In the genomic region with DNA sequence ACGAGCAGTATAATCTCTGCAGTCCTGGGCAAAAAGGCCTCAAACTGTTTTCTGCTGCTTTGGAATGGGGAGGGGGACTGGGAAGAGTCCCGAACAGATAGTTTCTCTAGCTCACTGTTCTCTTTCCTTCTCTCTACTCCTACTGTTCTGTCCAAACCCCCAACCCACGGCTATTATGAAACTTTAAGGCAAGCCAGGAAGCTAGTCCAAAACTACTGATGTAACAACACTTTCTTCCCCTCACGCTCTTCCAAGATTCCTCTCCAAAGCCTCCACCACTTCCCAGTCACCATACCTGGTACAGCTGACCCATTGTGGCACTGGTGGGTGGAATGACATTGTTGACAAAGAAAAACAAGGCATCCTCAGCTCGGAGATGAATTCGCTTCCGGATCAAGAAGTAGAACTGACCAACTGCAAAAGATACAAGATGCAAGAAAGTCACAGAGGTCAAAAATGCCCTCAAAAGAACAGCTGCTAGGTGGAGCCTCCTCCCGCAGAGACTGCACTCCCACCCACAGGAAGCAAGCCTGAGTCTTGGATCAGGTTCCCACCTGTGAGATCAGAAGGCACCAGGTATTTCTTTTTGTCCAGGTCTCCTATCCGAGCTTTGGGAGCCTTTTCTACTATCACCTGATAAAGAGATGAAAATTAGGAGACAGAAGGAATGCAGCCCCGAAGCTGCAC, we compare ENCODE assay signal across 8 cellular contexts. TPM values are rescaled to one million over a fixed set of nuclear protein-coding genes. Genes with fewer than 3 reads are reported as not detected.
DNase-seq lines count a peak whose midpoint lies in the region; ATAC-seq and TF ChIP-seq lines count a peak whose summit lies in the region.

No MANE protein-coding gene starts in this region.

- no peaks in the 10 kb centered on the region for H3K9me3 ChIP-seq in Loucy (ENCODE audit: insufficient read depth, low read depth, low read length)
- H3K9me3 ChIP-seq in duodenal mucosa (ENCODE audit: control insufficient read depth in 1 of 2, low read length in 2 of 2), result no peaks in the 10 kb centered on the region
- no peaks in the 10 kb centered on the region for H3K9me3 ChIP-seq in neural cell (ENCODE audit: low read length)

- no peak for TF ChIP-seq RAD21 in neural cell (conservative IDR thresholded peaks at IDR 0.05)

- peak overlapping the region; percentile 75 for H3K4me2 ChIP-seq in Loucy (ENCODE audit: low read depth, low read length, poor library complexity, severe bottlenecking)
- H3K4me2 ChIP-seq in neural cell (ENCODE audit: low read length), result peak overlapping the region; percentile 99

- H3K79me2 ChIP-seq in Loucy (ENCODE audit: insufficient read depth, low read length) (peaks cover 56% of the 10 kb centered on the region), neural cell (replicated peaks; ENCODE audit: insufficient read depth, low read length) (peaks cover 51% of the 10 kb centered on the region)

- TF ChIP-seq EP300 in neural cell (conservative IDR thresholded peaks at IDR 0.05; ENCODE audit: poor library complexity, severe bottlenecking), result no peak

- H3K27ac ChIP-seq in C4-2B (peak overlapping the region; percentile 94), duodenal mucosa (ENCODE audit: low read depth, low read length) (peak overlapping the region; percentile 99), neural cell (ENCODE audit: low read length) (peak overlapping the region; percentile 99)

- peaks cover 5% of the 10 kb centered on the region for H3K27me3 ChIP-seq in Loucy (ENCODE audit: insufficient read depth, low read length, poor library complexity, severe bottlenecking)
- H3K27me3 ChIP-seq in duodenal mucosa (ENCODE audit: control insufficient read depth in 1 of 2, insufficient read depth in 2 of 2, low read length in 2 of 2), result no peaks in the 10 kb centered on the region
- H3K27me3 ChIP-seq in neural cell (ENCODE audit: insufficient read depth, low read depth, low read length), result no peaks in the 10 kb centered on the region

- no peak overlapping the region for H2AFZ ChIP-seq in Loucy (ENCODE audit: low read length)
- H2AFZ ChIP-seq in neural cell (ENCODE audit: low read depth, low read length), result no peak overlapping the region

- no peak for DNase-seq in NCI-H2107 (lab: John Stamatoyannopoulos, UW)
- DNase-seq in erythroblast (lab: John Stamatoyannopoulos, UW), result no peak

- no peak for TF ChIP-seq POLR2A in erythroblast (IDR thresholded peaks at IDR 0.05; ENCODE audit: low read length)

- H3K9ac ChIP-seq in Loucy (ENCODE audit: low read depth, low read length, poor library complexity, severe bottlenecking), result peak overlapping the region; percentile 86
- peak overlapping the region; percentile 98 to 99 for H3K9ac ChIP-seq in duodenal mucosa (ENCODE audit: low read depth in 1 of 2, low read length in 2 of 2)
- H3K9ac ChIP-seq in neural cell (ENCODE audit: low read length), result peak overlapping the region; percentile 99

- H3K9me2 ChIP-seq in Loucy (replicated peaks; ENCODE audit: low read depth, low read length) (no peaks in the 10 kb centered on the region), neural cell (ENCODE audit: insufficient read depth, low read length) (no peaks in the 10 kb centered on the region)

- 0 out of 2 replicates have a peak, but pooled peaks cover 3% of the 10 kb centered on the region for H3F3A ChIP-seq in Loucy (ENCODE audit: low read depth)
- peaks cover 3% of the 10 kb centered on the region for H3F3A ChIP-seq in neural cell (ENCODE audit: insufficient read depth, low read length, poor library complexity, severe bottlenecking)

- H3K4me1 ChIP-seq in Loucy (ENCODE audit: insufficient read depth, low read length, poor library complexity, severe bottlenecking) (peaks cover 32% of the 10 kb centered on the region), duodenal mucosa (ENCODE audit: control insufficient read depth in 1 of 2, insufficient read depth in 2 of 2, low read length in 2 of 2) (peaks cover 33 to 37% of the 10 kb centered on the region in 2 donors)

- H3K36me3 ChIP-seq in Loucy (ENCODE audit: insufficient read depth, low read length) (peaks cover 25% of the 10 kb centered on the region; the same call in 1 of the 2 replicates), duodenal mucosa (ENCODE audit: control insufficient read depth in 1 of 2, insufficient read depth in 2 of 2, low read length in 2 of 2) (peaks cover 26 to 37% of the 10 kb centered on the region in 2 donors), neural cell (ENCODE audit: insufficient read depth, low read length) (no peaks in the 10 kb centered on the region)

- H4K20me1 ChIP-seq in Loucy (ENCODE audit: insufficient read depth, low read length, poor library complexity, severe bottlenecking) (peaks cover 18% of the 10 kb centered on the region), neural cell (ENCODE audit: insufficient read depth) (no peaks in the 10 kb centered on the region)

- TF ChIP-seq CTCF in C4-2B (conservative IDR thresholded peaks at IDR 0.05) (no peak), Loucy (conservative IDR thresholded peaks at IDR 0.05; ENCODE audit: low read length) (no peak), neural cell (IDR thresholded peaks at IDR 0.05; ENCODE audit: poor library complexity, severe bottlenecking) (no peak)

- ATAC-seq in GM18909 (IDR thresholded peaks at IDR 0.05; ENCODE audit: poor library complexity, unreplicated experiment), result no peak
- ATAC-seq in GM21367 (IDR thresholded peaks at IDR 0.05; ENCODE audit: unreplicated experiment), result no peak

- H3K4me3 ChIP-seq in Loucy (ENCODE audit: low read length, poor library complexity, severe bottlenecking) (peak overlapping the region; percentile 86), duodenal mucosa (ENCODE audit: low read depth in 1 of 2, low read length in 2 of 2) (peak overlapping the region; percentile 94 to 97), neural cell (ENCODE audit: low read length) (peak overlapping the region; percentile 75)

TF ChIP-seq in neural cell, 6 proteins besides CTCF, POLR2A, EP300 and RAD21:
- TF ChIP-seq MXI1 (conservative IDR thresholded peaks at IDR 0.05; ENCODE audit: poor library complexity, severe bottlenecking), result no peak
- no peak for TF ChIP-seq EZH2 (IDR thresholded peaks at IDR 0.05; ENCODE audit: borderline replicate concordance, insufficient read depth, low read length, poor library complexity, severe bottlenecking)
- TF ChIP-seq POLR2AphosphoS5 (IDR thresholded peaks at IDR 0.05), result no peak
- TF ChIP-seq SMC3 (conservative IDR thresholded peaks at IDR 0.05; ENCODE audit: poor library complexity), result no peak
- no peak for TF ChIP-seq TAF1 (IDR thresholded peaks at IDR 0.05; ENCODE audit: low read depth)
- no peak for TF ChIP-seq REST (IDR thresholded peaks at IDR 0.05; ENCODE audit: borderline replicate concordance)

RNA-seq across cellular contexts. Expression of gene GABARAP, which starts 1.1 kb away (rescaled TPM):
- polyA plus RNA-seq in neural cell, result 384 and 512 TPM in 2 replicates
- 280 and 287 TPM in 2 replicates for polyA minus RNA-seq in neural cell

RNA-seq across cellular contexts. Expression of gene PHF23, which starts 1.9 kb away (rescaled TPM):
- 55.7 and 60.3 TPM in 2 replicates for polyA plus RNA-seq in neural cell
- 53.1 and 54.8 TPM in 2 replicates for polyA minus RNA-seq in neural cell

RNA-seq across cellular contexts. Expression of gene DVL2, which starts 6.9 kb away (rescaled TPM):
- polyA plus RNA-seq in neural cell, result 41.1 and 59.2 TPM in 2 replicates
- 84.3 and 92.8 TPM in 2 replicates for polyA minus RNA-seq in neural cell

RNA-seq across cellular contexts. Expression of gene CTDNEP1, which starts 10.3 kb away (rescaled TPM):
- polyA plus RNA-seq in neural cell, result 37.3 and 39.4 TPM in 2 replicates
- polyA minus RNA-seq in neural cell, result 30.9 and 44.2 TPM in 2 replicates

RNA-seq across cellular contexts. Expression of gene ELP5, which starts 10.8 kb away (rescaled TPM):
- 82.7 and 99.5 TPM in 2 replicates for polyA plus RNA-seq in neural cell
- 39.4 and 40.3 TPM in 2 replicates for polyA minus RNA-seq in neural cell
